ENCODE assay signal across 12 cellular contexts in the genomic region with DNA sequence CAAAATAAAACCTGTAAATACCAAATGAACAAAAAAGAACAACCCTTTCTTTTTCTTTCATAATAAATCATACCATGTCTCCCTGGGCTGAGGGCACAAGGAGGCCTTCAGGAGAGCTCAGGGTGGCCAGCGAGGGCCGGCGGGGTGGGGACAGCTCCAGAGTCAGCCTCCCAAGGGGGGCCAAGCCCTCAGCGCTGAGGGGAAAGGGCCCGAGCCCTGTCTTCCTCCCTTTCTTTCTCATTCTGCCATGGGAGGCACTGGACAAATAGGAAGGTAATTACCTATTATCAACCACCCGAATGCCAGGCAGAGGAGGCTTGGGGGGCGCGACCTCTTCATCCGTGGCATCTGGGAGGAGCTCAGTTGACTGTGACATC.
DNase-seq lines count a peak whose midpoint lies in the region; ATAC-seq and TF ChIP-seq lines count a peak whose summit lies in the region.
"Had no signal": no experiment of that assay in that cellular context is flagged by ENCODE, and none has a peak within 500 bp of the region (broad histone marks: within the 10 kb centered on the region; RNA-seq: fewer than 3 reads in every experiment).

No MANE protein-coding gene starts in this region.

- intact Hi-C loops in esophagus muscularis mucosa (cut with DNase I) = no loop called here

- H3K27me3 ChIP-seq in esophagus muscularis mucosa = no peaks in the 10 kb centered on the region

- DNase-seq in GM12865 (ENCODE audit: low read depth) (no peak), T-helper 17 cell (no peak), endothelial cell (ENCODE audit: low spot score) (no peak), esophagus muscularis mucosa (ENCODE audit: extremely low spot score) (no peak), omental fat pad (ENCODE audit: low spot score) (no peak)
- DNase-seq: NCI-H1436, NCI-H526, retina had no signal

- H3K4me1 Mint-ChIP-seq in T-helper 17 cell = peaks cover 35% of the 10 kb centered on the region
- peaks cover 26% of the 10 kb centered on the region for H3K4me1 Mint-ChIP-seq in endothelial cell (ENCODE audit: unreplicated experiment)

- H3K9me3 ChIP-seq in T-helper 17 cell (ENCODE audit: control insufficient read depth, low read length, poor library complexity, severe bottlenecking) = no peaks in the 10 kb centered on the region
- H3K9me3 ChIP-seq in esophagus muscularis mucosa = no peaks in the 10 kb centered on the region
- H3K9me3 ChIP-seq: thoracic aorta had no signal

- H3K27ac ChIP-seq in skin epidermis (peak overlapping the region in 16 of 21 experiments; percentile 6 to 87 (median 67)), esophagus muscularis mucosa (replicated peaks in 1 of 4) (peak overlapping the region in 1 of 4 donors; percentile 33)
- H3K27ac ChIP-seq: thoracic aorta had no signal

- peaks cover 7 to 64% (median 44%) of the 10 kb centered on the region in 4 donors for H3K36me3 ChIP-seq in esophagus muscularis mucosa

- ATAC-seq in T-helper 17 cell (no peak), HG02763 (IDR thresholded peaks at IDR 0.05; ENCODE audit: unreplicated experiment) (no peak), omental fat pad (ENCODE audit: low FRiP score) (no peak)

- peak overlapping the region; percentile 14 for H3K4me3 ChIP-seq in GM12865 (ENCODE audit: low read depth, low read length)
- no peak overlapping the region for H3K4me3 ChIP-seq in skin epidermis
- H3K4me3 ChIP-seq in esophagus muscularis mucosa = no peak overlapping the region
- H3K4me3 ChIP-seq: thoracic aorta had no signal

- TF ChIP-seq CTCF in GM12865 (IDR thresholded peaks at IDR 0.05; ENCODE audit: insufficient read depth, low read depth, low read length, missing control alignments) (no peak), endothelial cell (IDR thresholded peaks at IDR 0.05; ENCODE audit: unreplicated experiment) (no peak), esophagus muscularis mucosa (IDR thresholded peaks at IDR 0.05) (no peak), omental fat pad (IDR thresholded peaks at IDR 0.05) (no peak)

- peaks cover 3% of the 10 kb centered on the region for H3K36me3 Mint-ChIP-seq in T-helper 17 cell (ENCODE audit: low read depth)
- H3K36me3 Mint-ChIP-seq in endothelial cell (ENCODE audit: low read depth, unreplicated experiment) = peaks cover 56% of the 10 kb centered on the region

- no peaks in the 10 kb centered on the region for H3K9me3 Mint-ChIP-seq in endothelial cell (ENCODE audit: unreplicated experiment)
- H3K9me3 Mint-ChIP-seq: activated T-cell treated with anti-CD3 and anti-CD28 coated beads, Interleukin-2, amount 50 U/mL, for 4 hours had no signal

- no peak for TF ChIP-seq EP300 in esophagus muscularis mucosa (IDR thresholded peaks at IDR 0.05)

- H3K27me3 Mint-ChIP-seq in T-helper 17 cell (no peaks in the 10 kb centered on the region), endothelial cell (ENCODE audit: unreplicated experiment) (peaks cover 4% of the 10 kb centered on the region)

- 88% methylated on average over 9 of the region's 9 CpGs for WGBS in esophagus muscularis mucosa

- H3K4me1 ChIP-seq in esophagus muscularis mucosa = peaks cover 8 to 33% (median 11%) of the 10 kb centered on the region in 4 donors

- no peak for TF ChIP-seq POLR2A in esophagus muscularis mucosa (IDR thresholded peaks at IDR 0.05; ENCODE audit: low read depth)

- peak overlapping the region; percentile 52 for H3K4me3 Mint-ChIP-seq in T-helper 17 cell
- no peak overlapping the region for H3K4me3 Mint-ChIP-seq in endothelial cell (ENCODE audit: unreplicated experiment)
- H3K4me3 Mint-ChIP-seq: activated T-cell treated with anti-CD3 and anti-CD28 coated beads, Interleukin-2, amount 50 U/mL, for 4 hours had no signal

- H3K27ac Mint-ChIP-seq in T-helper 17 cell (peak overlapping the region; percentile 97), endothelial cell (ENCODE audit: unreplicated experiment) (peak overlapping the region; percentile 36)
